1 cellular context compared by ENCODE assay signal in genomic region chr3:28575100-28575747, GRCh38.
TF ChIP-seq lines count a peak whose summit lies in the region.

No MANE protein-coding gene starts in this region.

TF ChIP-seq in H1, 55 proteins besides CTCF, POLR2A, EP300 and RAD21 (continued from another document):
- TF ChIP-seq, protein P1, sequence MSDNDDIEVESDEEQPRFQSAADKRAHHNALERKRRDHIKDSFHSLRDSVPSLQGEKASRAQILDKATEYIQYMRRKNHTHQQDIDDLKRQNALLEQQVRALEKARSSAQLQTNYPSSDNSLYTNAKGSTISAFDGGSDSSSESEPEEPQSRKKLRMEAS (IDR thresholded peaks at IDR 0.05), result peak; percentile 52; the same call in 1 of the 2 replicates
- TF ChIP-seq KDM4A (IDR thresholded peaks at IDR 0.05; ENCODE audit: low read depth, low read length, severe bottlenecking) (peak; percentile 91), CBX8 (IDR thresholded peaks at IDR 0.05; ENCODE audit: borderline replicate concordance, low read depth, low read length) (no peak), YY1 (IDR thresholded peaks at IDR 0.05; ENCODE audit: low read depth, low read length) (no peak), ASH2L (IDR thresholded peaks at IDR 0.05; ENCODE audit: low read length) (peak; percentile 84), CHD2 (IDR thresholded peaks at IDR 0.05; ENCODE audit: low read length) (peak; percentile 69; the same call in 1 of the 2 replicates)
- TF ChIP-seq, protein P2, sequence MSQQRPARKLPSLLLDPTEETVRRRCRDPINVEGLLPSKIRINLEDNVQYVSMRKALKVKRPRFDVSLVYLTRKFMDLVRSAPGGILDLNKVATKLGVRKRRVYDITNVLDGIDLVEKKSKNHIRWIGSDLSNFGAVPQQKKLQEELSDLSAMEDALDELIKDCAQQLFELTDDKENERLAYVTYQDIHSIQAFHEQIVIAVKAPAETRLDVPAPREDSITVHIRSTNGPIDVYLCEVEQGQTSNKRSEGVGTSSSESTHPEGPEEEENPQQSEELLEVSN (IDR thresholded peaks at IDR 0.05), result peak; percentile 38
